In the genomic region with DNA sequence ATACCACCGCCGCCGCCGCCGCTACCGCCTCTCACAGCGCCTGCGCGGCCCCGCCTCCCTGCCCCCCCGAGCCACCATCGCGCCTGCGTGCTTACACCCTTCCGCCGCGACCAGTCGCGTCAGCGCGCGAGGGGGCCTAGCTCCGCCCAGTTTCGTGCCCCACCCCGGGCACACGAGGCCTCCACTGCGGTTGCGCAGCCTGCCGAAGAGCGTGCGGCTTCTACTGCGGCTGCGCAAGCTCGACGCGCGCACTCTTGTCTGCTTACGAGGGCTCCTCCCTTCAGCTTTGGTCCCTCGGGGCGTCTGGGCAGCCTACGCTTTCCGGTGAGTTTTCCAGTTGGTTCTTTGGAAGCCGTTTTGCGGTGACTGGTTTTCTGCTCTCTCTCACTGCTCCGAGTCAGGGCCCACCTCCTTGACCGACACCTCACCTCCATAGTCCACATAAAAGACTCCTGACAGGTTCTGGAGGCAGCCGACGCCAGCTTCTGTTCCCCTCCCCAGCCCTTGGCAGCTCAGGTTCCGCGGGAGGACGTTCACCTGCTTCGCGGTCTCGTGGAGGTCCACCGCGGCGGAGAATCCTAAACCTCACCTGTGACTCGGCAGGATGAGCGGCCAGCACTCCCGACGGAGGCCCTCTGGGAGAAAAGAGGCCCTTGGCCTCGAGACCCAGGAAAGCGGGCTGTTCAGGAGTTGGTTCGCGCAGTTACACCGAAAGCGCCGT, we compare ENCODE assay signal across 1 cellular context.
TF ChIP-seq lines count a peak whose summit lies in the region.

Gene PITPNB (minus strand): TSS at position 35 of the 721 bp plus-strand sequence. CDS start 65 bp downstream, outside the sequence.

TF ChIP-seq in HepG2, 621 proteins besides CTCF, POLR2A, EP300 and RAD21 (continued from another document and continues in another):
- TF ChIP-seq GMEB2 (CRISPR knock-in tag; IDR thresholded peaks at IDR 0.05; ENCODE audit: low read depth), result peak; percentile 47; the same call in 1 of the 2 replicates
- TF ChIP-seq, protein P1, sequence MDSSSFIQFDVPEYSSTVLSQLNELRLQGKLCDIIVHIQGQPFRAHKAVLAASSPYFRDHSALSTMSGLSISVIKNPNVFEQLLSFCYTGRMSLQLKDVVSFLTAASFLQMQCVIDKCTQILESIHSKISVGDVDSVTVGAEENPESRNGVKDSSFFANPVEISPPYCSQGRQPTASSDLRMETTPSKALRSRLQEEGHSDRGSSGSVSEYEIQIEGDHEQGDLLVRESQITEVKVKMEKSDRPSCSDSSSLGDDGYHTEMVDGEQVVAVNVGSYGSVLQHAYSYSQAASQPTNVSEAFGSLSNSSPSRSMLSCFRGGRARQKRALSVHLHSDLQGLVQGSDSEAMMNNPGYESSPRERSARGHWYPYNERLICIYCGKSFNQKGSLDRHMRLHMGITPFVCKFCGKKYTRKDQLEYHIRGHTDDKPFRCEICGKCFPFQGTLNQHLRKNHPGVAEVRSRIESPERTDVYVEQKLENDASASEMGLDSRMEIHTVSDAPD (CRISPR knock-in tag; IDR thresholded peaks at IDR 0.05), result no peak
- TF ChIP-seq U2AF1 (optimal IDR thresholded peaks at IDR 0.05; ENCODE audit: low read depth, low read length), result peak; percentile 29
- TF ChIP-seq NFE2 (CRISPR knock-in tag; IDR thresholded peaks at IDR 0.05), result no peak
- TF ChIP-seq, protein P2, sequence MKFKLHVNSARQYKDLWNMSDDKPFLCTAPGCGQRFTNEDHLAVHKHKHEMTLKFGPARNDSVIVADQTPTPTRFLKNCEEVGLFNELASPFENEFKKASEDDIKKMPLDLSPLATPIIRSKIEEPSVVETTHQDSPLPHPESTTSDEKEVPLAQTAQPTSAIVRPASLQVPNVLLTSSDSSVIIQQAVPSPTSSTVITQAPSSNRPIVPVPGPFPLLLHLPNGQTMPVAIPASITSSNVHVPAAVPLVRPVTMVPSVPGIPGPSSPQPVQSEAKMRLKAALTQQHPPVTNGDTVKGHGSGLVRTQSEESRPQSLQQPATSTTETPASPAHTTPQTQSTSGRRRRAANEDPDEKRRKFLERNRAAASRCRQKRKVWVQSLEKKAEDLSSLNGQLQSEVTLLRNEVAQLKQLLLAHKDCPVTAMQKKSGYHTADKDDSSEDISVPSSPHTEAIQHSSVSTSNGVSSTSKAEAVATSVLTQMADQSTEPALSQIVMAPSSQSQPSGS (CRISPR knock-in tag; IDR thresholded peaks at IDR 0.05), result no peak; the same call in 1 of the 2 replicates
- TF ChIP-seq ZIK1 (CRISPR knock-in tag; IDR thresholded peaks at IDR 0.05; ENCODE audit: borderline replicate concordance, low read depth), result no peak; the same call in 1 of the 2 replicates
- no peak for TF ChIP-seq REST (IDR thresholded peaks at IDR 0.05; ENCODE audit: borderline replicate concordance in 1 of 2, low read depth in 1 of 2, low read length in 2 of 2)
- no peak for TF ChIP-seq NR2C2 (CRISPR knock-in tag; IDR thresholded peaks at IDR 0.05; ENCODE audit: borderline replicate concordance)
- TF ChIP-seq ZKSCAN8 (CRISPR knock-in tag; IDR thresholded peaks at IDR 0.05; ENCODE audit: borderline replicate concordance), result no peak
- TF ChIP-seq TARDBP (CRISPR knock-in tag; IDR thresholded peaks at IDR 0.05), result peak; percentile 31; the same call in 1 of the 2 replicates
- TF ChIP-seq, protein P3, sequence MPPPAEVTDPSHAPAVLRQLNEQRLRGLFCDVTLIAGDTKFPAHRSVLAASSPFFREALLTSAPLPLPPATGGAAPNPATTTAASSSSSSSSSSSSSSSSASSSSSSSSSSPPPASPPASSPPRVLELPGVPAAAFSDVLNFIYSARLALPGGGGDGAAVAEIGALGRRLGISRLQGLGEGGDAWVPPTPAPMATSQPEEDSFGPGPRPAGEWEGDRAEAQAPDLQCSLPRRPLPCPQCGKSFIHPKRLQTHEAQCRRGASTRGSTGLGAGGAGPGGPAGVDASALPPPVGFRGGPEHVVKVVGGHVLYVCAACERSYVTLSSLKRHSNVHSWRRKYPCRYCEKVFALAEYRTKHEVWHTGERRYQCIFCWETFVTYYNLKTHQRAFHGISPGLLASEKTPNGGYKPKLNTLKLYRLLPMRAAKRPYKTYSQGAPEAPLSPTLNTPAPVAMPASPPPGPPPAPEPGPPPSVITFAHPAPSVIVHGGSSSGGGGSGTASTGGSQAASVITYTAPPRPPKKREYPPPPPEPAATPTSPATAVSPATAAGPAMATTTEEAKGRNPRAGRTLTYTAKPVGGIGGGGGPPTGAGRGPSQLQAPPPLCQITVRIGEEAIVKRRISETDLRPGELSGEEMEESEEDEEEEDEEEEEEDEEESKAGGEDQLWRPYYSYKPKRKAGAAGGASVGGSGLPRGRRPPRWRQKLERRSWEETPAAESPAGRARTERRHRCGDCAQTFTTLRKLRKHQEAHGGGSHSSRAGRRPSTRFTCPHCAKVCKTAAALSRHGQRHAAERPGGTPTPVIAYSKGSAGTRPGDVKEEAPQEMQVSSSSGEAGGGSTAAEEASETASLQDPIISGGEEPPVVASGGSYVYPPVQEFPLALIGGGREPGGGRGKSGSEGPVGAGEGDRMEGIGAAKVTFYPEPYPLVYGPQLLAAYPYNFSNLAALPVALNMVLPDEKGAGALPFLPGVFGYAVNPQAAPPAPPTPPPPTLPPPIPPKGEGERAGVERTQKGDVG (CRISPR knock-in tag; IDR thresholded peaks at IDR 0.05; ENCODE audit: borderline replicate concordance), result no peak
- no peak for TF ChIP-seq ZNF333 (CRISPR knock-in tag; IDR thresholded peaks at IDR 0.05; ENCODE audit: borderline replicate concordance)
- no peak for TF ChIP-seq ZNF782 (CRISPR knock-in tag; IDR thresholded peaks at IDR 0.05; ENCODE audit: borderline replicate concordance)
- no peak for TF ChIP-seq JDP2 (CRISPR knock-in tag; IDR thresholded peaks at IDR 0.05; ENCODE audit: borderline replicate concordance)
- TF ChIP-seq ZNF576 (CRISPR knock-in tag; IDR thresholded peaks at IDR 0.05), result no peak
- TF ChIP-seq CENPBD1 (CRISPR knock-in tag; IDR thresholded peaks at IDR 0.05; ENCODE audit: borderline replicate concordance, low read depth), result no peak
- no peak for TF ChIP-seq MLXIP (CRISPR knock-in tag; IDR thresholded peaks at IDR 0.05; ENCODE audit: borderline replicate concordance)
- TF ChIP-seq YY1 (IDR thresholded peaks at IDR 0.05; ENCODE audit: insufficient read depth, insufficient replicate concordance, low read depth, low read length), result peak; percentile 64
- no peak for TF ChIP-seq NCOA5 (CRISPR knock-in tag; IDR thresholded peaks at IDR 0.05)
- TF ChIP-seq ZNF143 (CRISPR knock-in tag; IDR thresholded peaks at IDR 0.05), result no peak
- no peak for TF ChIP-seq ETV6 (CRISPR knock-in tag; conservative IDR thresholded peaks at IDR 0.05)
- no peak; the same call in 1 of the 2 replicates for TF ChIP-seq ZNF589 (CRISPR knock-in tag; conservative IDR thresholded peaks at IDR 0.05)
- TF ChIP-seq GATAD1 (CRISPR knock-in tag; IDR thresholded peaks at IDR 0.05), result peak; percentile 91
- TF ChIP-seq, protein P4, sequence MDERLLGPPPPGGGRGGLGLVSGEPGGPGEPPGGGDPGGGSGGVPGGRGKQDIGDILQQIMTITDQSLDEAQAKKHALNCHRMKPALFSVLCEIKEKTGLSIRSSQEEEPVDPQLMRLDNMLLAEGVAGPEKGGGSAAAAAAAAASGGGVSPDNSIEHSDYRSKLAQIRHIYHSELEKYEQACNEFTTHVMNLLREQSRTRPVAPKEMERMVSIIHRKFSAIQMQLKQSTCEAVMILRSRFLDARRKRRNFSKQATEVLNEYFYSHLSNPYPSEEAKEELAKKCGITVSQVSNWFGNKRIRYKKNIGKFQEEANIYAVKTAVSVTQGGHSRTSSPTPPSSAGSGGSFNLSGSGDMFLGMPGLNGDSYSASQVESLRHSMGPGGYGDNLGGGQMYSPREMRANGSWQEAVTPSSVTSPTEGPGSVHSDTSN (CRISPR knock-in tag; IDR thresholded peaks at IDR 0.05), result no peak
- TF ChIP-seq, protein P5, sequence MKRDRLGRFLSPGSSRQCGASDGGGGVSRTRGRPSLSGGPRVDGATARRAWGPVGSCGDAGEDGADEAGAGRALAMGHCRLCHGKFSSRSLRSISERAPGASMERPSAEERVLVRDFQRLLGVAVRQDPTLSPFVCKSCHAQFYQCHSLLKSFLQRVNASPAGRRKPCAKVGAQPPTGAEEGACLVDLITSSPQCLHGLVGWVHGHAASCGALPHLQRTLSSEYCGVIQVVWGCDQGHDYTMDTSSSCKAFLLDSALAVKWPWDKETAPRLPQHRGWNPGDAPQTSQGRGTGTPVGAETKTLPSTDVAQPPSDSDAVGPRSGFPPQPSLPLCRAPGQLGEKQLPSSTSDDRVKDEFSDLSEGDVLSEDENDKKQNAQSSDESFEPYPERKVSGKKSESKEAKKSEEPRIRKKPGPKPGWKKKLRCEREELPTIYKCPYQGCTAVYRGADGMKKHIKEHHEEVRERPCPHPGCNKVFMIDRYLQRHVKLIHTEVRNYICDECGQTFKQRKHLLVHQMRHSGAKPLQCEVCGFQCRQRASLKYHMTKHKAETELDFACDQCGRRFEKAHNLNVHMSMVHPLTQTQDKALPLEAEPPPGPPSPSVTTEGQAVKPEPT (CRISPR knock-in tag; IDR thresholded peaks at IDR 0.05; ENCODE audit: low read depth), result no peak
- no peak for TF ChIP-seq ZBTB10 (CRISPR knock-in tag; IDR thresholded peaks at IDR 0.05; ENCODE audit: borderline replicate concordance)
- TF ChIP-seq CREBL2 (CRISPR knock-in tag; IDR thresholded peaks at IDR 0.05; ENCODE audit: borderline replicate concordance), result no peak
